Comparison of ENCODE assay signal across 8 cellular contexts in genomic region chr3:128875556-128876120, GRCh38. TPM values are rescaled to one million over a fixed set of nuclear protein-coding genes. Genes with fewer than 3 reads are reported as not detected.
A peak's percentile ranks its signal among the peaks of the same experiment; 100 is the strongest.
DNase-seq lines count a peak whose midpoint lies in the region; ATAC-seq and TF ChIP-seq lines count a peak whose summit lies in the region.

No MANE protein-coding gene starts in this region.

- peaks cover 4 to 6% of the 10 kb centered on the region in 2 donors for H3K4me1 ChIP-seq in lung (ENCODE audit: control insufficient read depth in 2 of 2, insufficient read depth in 2 of 2, low read length in 2 of 2)

- peak overlapping the region; percentile 69 for H3K27ac Mint-ChIP-seq in CD4-positive, alpha-beta T cell
- no peak overlapping the region for H3K27ac Mint-ChIP-seq in T-helper 2 cell treated with Interferon-gamma antibody and Interleukin-4, amounts not matched to agents 5 μg/mL and 100 μg/mL, for 36 hours
- H3K27ac Mint-ChIP-seq in stimulated activated memory B cell treated with anti-CD40 and anti-IgM and Interleukin-4, amounts not matched to agents 10 μg/mL and 1 μg/mL and 100 μg/mL, for 72 hours = no peak overlapping the region

- H3K4me1 Mint-ChIP-seq in CD4-positive, alpha-beta T cell (ENCODE audit: low read depth) = peaks cover 48% of the 10 kb centered on the region
- H3K4me1 Mint-ChIP-seq in T-helper 2 cell treated with Interferon-gamma antibody and Interleukin-4, amounts not matched to agents 5 μg/mL and 100 μg/mL, for 36 hours (ENCODE audit: low read depth) = peaks cover 30% of the 10 kb centered on the region
- H3K4me1 Mint-ChIP-seq in stimulated activated memory B cell treated with anti-CD40 and anti-IgM and Interleukin-4, amounts not matched to agents 10 μg/mL and 1 μg/mL and 100 μg/mL, for 72 hours = peaks cover 28% of the 10 kb centered on the region

- peak; percentile 53 to 72 (median 62) for DNase-seq in CD4-positive, alpha-beta T cell
- DNase-seq in HL-60 (ENCODE audit: low read depth in 1 of 2, low spot score in 1 of 2) = peak; percentile 41 to 91
- DNase-seq in T-helper 2 cell treated with Interferon-gamma antibody and Interleukin-4, amounts not matched to agents 5 μg/mL and 100 μg/mL, for 36 hours (ENCODE audit: low spot score) = peak; percentile 60
- no peak for DNase-seq in astrocyte of the spinal cord (ENCODE audit: low read depth, low spot score)
- DNase-seq in lung (ENCODE audit: low spot score) = no peak

- no peak overlapping the region for H3K27ac ChIP-seq in CD4-positive, alpha-beta T cell (ENCODE audit: low read depth, low read length)
- H3K27ac ChIP-seq in HL-60 (replicated peaks) = peak overlapping the region; percentile 34
- no peak overlapping the region for H3K27ac ChIP-seq in lung (ENCODE audit: low read depth in 1 of 2, low read length in 1 of 2)

- POLR2A ChIA-PET in CD4-positive, alpha-beta T cell (lab: Charles Lee) = interaction anchor here (0.7 to 2.6 kb wide), 7 partner anchors 48 to 441 kb away, joined by 3 to 12 read pairs (median 4); a partner anchor contains a TSS

- peak; percentile 66 for ATAC-seq in CD4-positive, alpha-beta T cell (ENCODE audit: poor library complexity)
- no peak for ATAC-seq in lung (ENCODE audit: insufficient read depth, low FRiP score)
- peak; percentile 53 for ATAC-seq in stimulated activated memory B cell treated with anti-CD40 and anti-IgM and Interleukin-4, amounts not matched to agents 10 μg/mL and 1 μg/mL and 100 μg/mL, for 72 hours
- ATAC-seq in HG02981 (IDR thresholded peaks at IDR 0.05; ENCODE audit: unreplicated experiment) = no peak
- ATAC-seq in HG02938 (IDR thresholded peaks at IDR 0.05; ENCODE audit: unreplicated experiment) = no peak

- intact Hi-C loops in CD4-positive, alpha-beta T cell (cut with DNase I, micrococcal nuclease) = loop anchor here (1.0 to 5.0 kb wide), 4 partner anchors 48 to 372 kb away; partner anchors contain the start of genes CNBP (in 1 of the 2) and COPG1 (in 1 of the 2)

- in situ Hi-C loops in astrocyte of the spinal cord (cut with HindIII; ENCODE audit: low sequenced_read_pairs) = no loop called here

- WGBS in lung, 2 donors = 39 to 43% methylated on average over 12 of the region's 12 CpGs

- H3K27me3 ChIP-seq in CD4-positive, alpha-beta T cell (ENCODE audit: control insufficient read depth, insufficient read depth, low read length) = no peaks in the 10 kb centered on the region
- H3K27me3 ChIP-seq in HL-60 (ENCODE audit: insufficient read depth, poor library complexity, severe bottlenecking) (no peaks in the 10 kb centered on the region), lung (ENCODE audit: control insufficient read depth, insufficient read depth) (no peaks in the 10 kb centered on the region)

- no peaks in the 10 kb centered on the region for H3K36me3 ChIP-seq in lung (ENCODE audit: control insufficient read depth in 2 of 2, insufficient read depth in 2 of 2, low read length in 2 of 2)

- H3K4me3 ChIP-seq in HL-60 (replicated peaks; ENCODE audit: insufficient read depth, low read length) (no peak overlapping the region), astrocyte of the spinal cord (ENCODE audit: low read depth, low read length) (no peak overlapping the region), lung (no peak overlapping the region)

- H3K9me3 ChIP-seq in CD4-positive, alpha-beta T cell (ENCODE audit: control insufficient read depth, low read length) = no peaks in the 10 kb centered on the region
- no peaks in the 10 kb centered on the region for H3K9me3 ChIP-seq in lung (ENCODE audit: control insufficient read depth in 2 of 2, insufficient read depth in 1 of 2, low read length in 1 of 2)

- H3K36me3 Mint-ChIP-seq in CD4-positive, alpha-beta T cell (ENCODE audit: low read depth) = peaks cover 17% of the 10 kb centered on the region
- peaks cover 6% of the 10 kb centered on the region for H3K36me3 Mint-ChIP-seq in T-helper 2 cell treated with Interferon-gamma antibody and Interleukin-4, amounts not matched to agents 5 μg/mL and 100 μg/mL, for 36 hours (ENCODE audit: low read depth)
- no peaks in the 10 kb centered on the region for H3K36me3 Mint-ChIP-seq in stimulated activated memory B cell treated with anti-CD40 and anti-IgM and Interleukin-4, amounts not matched to agents 10 μg/mL and 1 μg/mL and 100 μg/mL, for 72 hours

- peak overlapping the region; percentile 59 for H3K4me3 Mint-ChIP-seq in CD4-positive, alpha-beta T cell
- no peak overlapping the region for H3K4me3 Mint-ChIP-seq in T-helper 2 cell treated with Interferon-gamma antibody and Interleukin-4, amounts not matched to agents 5 μg/mL and 100 μg/mL, for 36 hours
- H3K4me3 Mint-ChIP-seq in stimulated activated memory B cell treated with anti-CD40 and anti-IgM and Interleukin-4, amounts not matched to agents 10 μg/mL and 1 μg/mL and 100 μg/mL, for 72 hours = no peak overlapping the region

- no peaks in the 10 kb centered on the region for H3K27me3 Mint-ChIP-seq in CD4-positive, alpha-beta T cell
- no peaks in the 10 kb centered on the region for H3K27me3 Mint-ChIP-seq in T-helper 2 cell treated with Interferon-gamma antibody and Interleukin-4, amounts not matched to agents 5 μg/mL and 100 μg/mL, for 36 hours (ENCODE audit: low read depth)
- H3K27me3 Mint-ChIP-seq in stimulated activated memory B cell treated with anti-CD40 and anti-IgM and Interleukin-4, amounts not matched to agents 10 μg/mL and 1 μg/mL and 100 μg/mL, for 72 hours = no peaks in the 10 kb centered on the region

- no peaks in the 10 kb centered on the region for H3K9me3 Mint-ChIP-seq in CD4-positive, alpha-beta T cell
- H3K9me3 Mint-ChIP-seq in T-helper 2 cell treated with Interferon-gamma antibody and Interleukin-4, amounts not matched to agents 5 μg/mL and 100 μg/mL, for 36 hours = no peaks in the 10 kb centered on the region
- H3K9me3 Mint-ChIP-seq in stimulated activated memory B cell treated with anti-CD40 and anti-IgM and Interleukin-4, amounts not matched to agents 10 μg/mL and 1 μg/mL and 100 μg/mL, for 72 hours = no peaks in the 10 kb centered on the region

- peak; percentile 70 for TF ChIP-seq CTCF in CD4-positive, alpha-beta T cell (IDR thresholded peaks at IDR 0.05)
- TF ChIP-seq CTCF in HL-60 (IDR thresholded peaks at IDR 0.05; ENCODE audit: insufficient read depth, low read length) (peak; percentile 95), astrocyte of the spinal cord (IDR thresholded peaks at IDR 0.05; ENCODE audit: low read depth, low read length) (peak; percentile 65), lung (IDR thresholded peaks at IDR 0.05; ENCODE audit: control extremely low read depth, extremely low read depth) (peak; percentile 28)

- CTCF ChIA-PET in CD4-positive, alpha-beta T cell (lab: Charles Lee) = interaction anchor here (0.6 to 4.0 kb wide), 8 partner anchors 30 to 258 kb away, joined by 3 to 17 read pairs (median 4); no protein-coding TSS in a partner anchor

RNA-seq across cellular contexts. Expression of gene ACAD9, which starts 3.8 kb away (rescaled TPM):
- 10 to 100 TPM; 64.8 to 71.6 TPM for total RNA-seq in CD4-positive, alpha-beta T cell
- total RNA-seq in lung = 10 to 100 TPM; 51.5 to 59.3 TPM
- polyA plus RNA-seq in lung = 10 to 100 TPM; 24.9 to 26.1 TPM

Comparison
In these comparisons a context has a peak if more than half of its experiments do, and no peak if none do; other contexts are left out.
1. ATAC-seq: peak in CD4-positive, alpha-beta T cell (single experiment) and stimulated activated memory B cell treated with anti-CD40 and anti-IgM and Interleukin-4, amounts not matched to agents 10 μg/mL and 1 μg/mL and 100 μg/mL, for 72 hours (single experiment); none in lung (single experiment), HG02981 (single experiment) and HG02938 (single experiment).
2. DNase-seq: peak in CD4-positive, alpha-beta T cell (10 of 10), HL-60 (2 of 2) and T-helper 2 cell treated with Interferon-gamma antibody and Interleukin-4, amounts not matched to agents 5 μg/mL and 100 μg/mL, for 36 hours (single experiment); none in astrocyte of the spinal cord (single experiment) and lung (single experiment).
3. CTCF ChIP-seq: peak in every context shown above with its lines; median percentile 95 in HL-60; 70 in CD4-positive, alpha-beta T cell; 65 in astrocyte of the spinal cord; 28 in lung.